Comparison of ENCODE assay signal across 25 cellular contexts in the genomic region with DNA sequence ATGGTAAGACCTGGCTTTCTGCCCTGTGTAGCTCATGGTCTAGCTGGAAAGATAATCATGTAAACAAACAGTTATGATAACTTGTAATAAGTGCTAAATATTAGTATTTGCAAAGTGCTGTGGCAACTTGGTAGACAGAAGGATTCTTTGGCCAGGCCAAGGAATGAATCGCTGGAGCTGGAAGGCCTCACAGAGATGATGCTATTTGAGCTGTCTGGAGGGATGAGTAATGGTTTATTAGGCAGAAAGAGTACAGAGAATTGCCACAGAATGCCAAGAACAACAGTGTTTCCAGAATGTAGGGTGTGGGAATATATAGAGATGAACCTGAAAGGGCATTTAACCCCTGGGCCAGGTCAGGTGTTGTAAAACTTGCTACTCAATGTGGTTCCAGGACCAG. TPM values are rescaled to one million over a fixed set of nuclear protein-coding genes. Genes with fewer than 3 reads are reported as not detected.
"Had no signal": no experiment of that assay in that cellular context is flagged by ENCODE, and none has a peak within 500 bp of the region (broad histone marks: within the 10 kb centered on the region; RNA-seq: fewer than 3 reads in every experiment).

No MANE protein-coding gene starts in this region.

- H3K9me3 Mint-ChIP-seq: endodermal cell had no signal

- H3K4me1 ChIP-seq: colonic mucosa, heart left ventricle, sigmoid colon, stomach, transverse colon had no signal

- H3K27ac ChIP-seq: colonic mucosa, heart left ventricle, sigmoid colon, stomach, thoracic aorta, transverse colon had no signal

- H3K36me3 Mint-ChIP-seq: naive thymus-derived CD8-positive, alpha-beta T cell had no signal

- H3K4me1 Mint-ChIP-seq: naive thymus-derived CD8-positive, alpha-beta T cell had no signal

- H3K27me3 ChIP-seq: colonic mucosa had no signal

- H3K9me3 ChIP-seq: colonic mucosa, heart left ventricle, mucosa of descending colon, sigmoid colon, stomach, thoracic aorta, transverse colon had no signal

- H3K36me3 ChIP-seq: colonic mucosa, heart left ventricle, sigmoid colon, stomach, thoracic aorta, transverse colon had no signal

- ATAC-seq: heart left ventricle; left lobe of liver; mucosa of descending colon; naive thymus-derived CD8-positive, alpha-beta T cell had no signal

- H3K4me3 ChIP-seq: colonic mucosa, heart left ventricle, mucosa of descending colon, sigmoid colon, stomach, thoracic aorta, transverse colon had no signal

- H3K4me3 Mint-ChIP-seq: endodermal cell; naive thymus-derived CD8-positive, alpha-beta T cell had no signal

- H3K27ac Mint-ChIP-seq: endodermal cell; naive thymus-derived CD8-positive, alpha-beta T cell had no signal

- DNase-seq: colonic mucosa; dermis blood vessel endothelial cell; endodermal cell; erythroblast; heart left ventricle; hippocampal formation; kidney glomerular epithelial cell; mucosa of descending colon; naive thymus-derived CD8-positive, alpha-beta T cell; posterior cingulate gyrus; sigmoid colon; small intestine; stimulated activated CD4-positive, alpha-beta T cell treated with anti-CD3 and anti-CD28 coated beads, Interleukin-12 subunit alpha, Interleukin-12 subunit beta, amount 100 ng/mL, for 4 hours; stimulated activated naive CD4-positive, alpha-beta T cell; stomach; substantia nigra; transverse colon had no signal

RNA-seq across cellular contexts. Expression of a gene that starts 27.6 kb away (rescaled TPM):
- total RNA-seq: colonic mucosa; dermis blood vessel endothelial cell; endothelial cell of umbilical vein; glomerular endothelial cell; heart left ventricle; left lobe of liver; lower leg skin; mucosa of descending colon; naive thymus-derived CD8-positive, alpha-beta T cell; osteocyte; pulmonary artery endothelial cell; sigmoid colon; stomach; thoracic aorta; transverse colon; ureter had no signal
- polyA plus RNA-seq: endothelial cell of umbilical vein; heart left ventricle; naive thymus-derived CD8-positive, alpha-beta T cell; sigmoid colon; small intestine; stomach had no signal
